26 cellular contexts compared by ENCODE assay signal in the genomic region with DNA sequence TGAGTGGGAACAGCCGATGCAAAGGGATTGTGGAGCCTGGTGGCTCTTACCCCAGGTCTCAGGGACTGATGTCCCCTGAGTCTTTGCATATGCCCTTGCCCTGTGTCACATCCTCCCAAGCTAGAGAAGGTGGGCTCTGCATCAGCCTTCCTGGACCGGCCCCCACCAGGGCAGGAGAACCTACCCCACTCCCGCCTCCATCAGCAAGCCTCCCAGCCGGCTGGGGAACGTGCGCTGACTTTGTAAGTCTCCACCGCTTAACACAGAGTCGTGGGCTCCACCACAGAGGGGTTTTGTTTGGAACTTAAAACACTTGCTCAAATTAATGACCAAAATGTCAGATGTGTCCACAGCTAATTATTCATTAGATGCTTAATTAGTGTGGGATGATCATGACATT.
"Had no signal": no experiment of that assay in that cellular context is flagged by ENCODE, and none has a peak within 500 bp of the region (broad histone marks: within the 10 kb centered on the region; RNA-seq: fewer than 3 reads in every experiment).

No MANE protein-coding gene starts in this region.

- H3K27me3 ChIP-seq: left lung, pancreas, upper lobe of right lung had no signal

- H3K9me3 ChIP-seq: left lung, pancreas, prostate gland, suprapubic skin, thoracic aorta, tibial artery, upper lobe of right lung had no signal

- H3K36me3 ChIP-seq: left lung, pancreas, prostate gland, suprapubic skin, thoracic aorta, tibial artery, upper lobe of right lung had no signal

- H3K4me1 ChIP-seq: left lung, pancreas, prostate gland, suprapubic skin, tibial artery, upper lobe of right lung had no signal

- ATAC-seq: left colon; natural killer cell; sciatic nerve; stimulated activated effector memory CD8-positive, alpha-beta T cell treated with anti-CD3 and anti-CD28 coated beads, Interleukin-12 subunit alpha, Interleukin-12 subunit beta, amount 100 ng/mL, for 72 hours had no signal

- FAIRE-seq: islet of Langerhans, kidney, pancreas, urothelium cell line had no signal

- H3K9me3 Mint-ChIP-seq: immature natural killer cell; memory B cell; natural killer cell; stimulated activated effector memory CD8-positive, alpha-beta T cell treated with anti-CD3 and anti-CD28 coated beads, Interleukin-12 subunit alpha, Interleukin-12 subunit beta, amount 100 ng/mL, for 72 hours; stimulated activated naive CD8-positive, alpha-beta T cell treated with anti-CD3 and anti-CD28 coated beads, Interleukin-15, Interleukin-2, amounts not matched to agents 100 ng/mL and 50 ng/mL, for 24 hours had no signal

- H3K4me3 Mint-ChIP-seq: immature natural killer cell; memory B cell; naive B cell; natural killer cell; stimulated activated effector memory CD8-positive, alpha-beta T cell treated with anti-CD3 and anti-CD28 coated beads, Interleukin-12 subunit alpha, Interleukin-12 subunit beta, amount 100 ng/mL, for 72 hours; stimulated activated naive CD8-positive, alpha-beta T cell treated with anti-CD3 and anti-CD28 coated beads, Interleukin-15, Interleukin-2, amounts not matched to agents 100 ng/mL and 50 ng/mL, for 24 hours had no signal

- DNase-seq: hypothalamus; immature natural killer cell; kidney; left colon; midbrain; naive B cell; natural killer cell; nucleus accumbens; retina; stimulated activated CD4-positive, alpha-beta T cell treated with anti-CD3 and anti-CD28 coated beads, Interleukin-4, amount 100 ng/mL, for 24 hours; stimulated activated naive CD4-positive, alpha-beta T cell; tibial artery; trophoblast cell; upper lobe of right lung had no signal

- H3K4me1 Mint-ChIP-seq: immature natural killer cell; memory B cell; naive B cell; natural killer cell; stimulated activated effector memory CD8-positive, alpha-beta T cell treated with anti-CD3 and anti-CD28 coated beads, Interleukin-12 subunit alpha, Interleukin-12 subunit beta, amount 100 ng/mL, for 72 hours had no signal

- H3K36me3 Mint-ChIP-seq: immature natural killer cell; memory B cell; naive B cell; natural killer cell; stimulated activated effector memory CD8-positive, alpha-beta T cell treated with anti-CD3 and anti-CD28 coated beads, Interleukin-12 subunit alpha, Interleukin-12 subunit beta, amount 100 ng/mL, for 72 hours had no signal

- H3K27ac ChIP-seq: left lung, pancreas, prostate gland, skin epidermis, suprapubic skin, thoracic aorta, tibial artery, upper lobe of right lung had no signal

- H3K27ac Mint-ChIP-seq: immature natural killer cell; memory B cell; naive B cell; natural killer cell; stimulated activated effector memory CD8-positive, alpha-beta T cell treated with anti-CD3 and anti-CD28 coated beads, Interleukin-12 subunit alpha, Interleukin-12 subunit beta, amount 100 ng/mL, for 72 hours; stimulated activated naive CD8-positive, alpha-beta T cell treated with anti-CD3 and anti-CD28 coated beads, Interleukin-15, Interleukin-2, amounts not matched to agents 100 ng/mL and 50 ng/mL, for 24 hours had no signal

- H3K4me3 ChIP-seq: left lung, pancreas, prostate gland, skin epidermis, suprapubic skin, thoracic aorta, tibial artery, upper lobe of right lung had no signal
